In the genomic region with DNA sequence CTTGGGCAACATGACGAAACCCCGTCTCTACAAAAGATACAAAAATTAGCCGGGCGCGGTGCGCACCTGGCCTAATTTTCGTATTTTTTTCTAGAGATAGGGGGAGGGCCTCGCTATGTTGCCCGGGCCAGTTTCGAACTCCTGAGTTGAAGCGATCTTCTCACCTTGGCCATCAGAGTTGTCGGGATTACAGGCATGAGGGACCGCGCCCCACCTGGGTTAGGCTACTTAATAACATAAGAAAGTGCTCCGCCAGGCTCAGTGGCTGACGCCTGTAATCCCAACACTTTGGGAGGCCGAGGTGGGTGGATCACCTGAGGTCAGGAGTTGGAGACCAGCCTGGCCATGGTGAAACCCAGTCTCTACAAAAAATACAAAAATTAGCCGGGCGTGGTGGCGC, we compare ENCODE assay signal across 8 cellular contexts.
A peak's percentile ranks its signal among the peaks of the same experiment; 100 is the strongest.
DNase-seq lines count a peak whose midpoint lies in the region; ATAC-seq and TF ChIP-seq lines count a peak whose summit lies in the region.
"Not testable (repeated sequence)": the region's sequence is repeated elsewhere in the genome, so short reads cannot be mapped to it uniquely, and the experiment has no call there.

No MANE protein-coding gene starts in this region.

- not testable (repeated sequence) for ATAC-seq in left lung

- not testable (repeated sequence) for H3K27me3 Mint-ChIP-seq in CD4-positive, alpha-beta memory T cell

- not testable (repeated sequence) for H3K36me3 Mint-ChIP-seq in CD4-positive, alpha-beta memory T cell

- 92 to 98% methylated on average over 5 to 8 of the region's 20 CpGs for WGBS in esophagus squamous epithelium, 2 donors
- 65 to 77% methylated on average over 20 of the region's 20 CpGs for WGBS in testis, 2 donors

- H4K20me1 ChIP-seq in KMS-11 (ENCODE audit: insufficient read depth); osteoblast (ENCODE audit: insufficient read depth, low read length): not testable (repeated sequence)

- in situ Hi-C loops in astrocyte of the cerebellum (cut with HindIII; ENCODE audit: low sequenced_read_pairs), result not testable (repeated sequence)

- not testable (repeated sequence) for H3K4me3 ChIP-seq in CD4-positive, alpha-beta memory T cell (ENCODE audit: low read length in 2 of 2); KMS-11 (IDR thresholded peaks at IDR 0.05; ENCODE audit: insufficient read depth, low read depth, low read length)
- H3K4me3 ChIP-seq in WI38 (ENCODE audit: low read depth, low read length) (peak overlapping the region; percentile 81), astrocyte of the cerebellum (ENCODE audit: low read depth, low read length) (peak overlapping the region; percentile 76), esophagus squamous epithelium (peak overlapping the region in 3 of 4 donors; percentile 80 to 96 (median 95)), left lung (peak overlapping the region; percentile 88 to 96), osteoblast (ENCODE audit: insufficient read depth, low read length) (peak overlapping the region; percentile 84), testis (peak overlapping the region; percentile 85 to 95)

- H3K9me3 ChIP-seq in CD4-positive, alpha-beta memory T cell (ENCODE audit: control insufficient read depth in 1 of 2, low read length in 2 of 2); esophagus squamous epithelium; left lung; osteoblast (ENCODE audit: low read depth, low read length); testis: not testable (repeated sequence)

- POLR2A ChIA-PET in CD4-positive, alpha-beta memory T cell (lab: Charles Lee; ENCODE audit: partially characterized antibody), result not testable (repeated sequence)

- peak overlapping the region; percentile 93 for H3K9ac ChIP-seq in KMS-11

- H3K36me3 ChIP-seq in CD4-positive, alpha-beta memory T cell (ENCODE audit: insufficient read depth, low read length); KMS-11 (ENCODE audit: insufficient read depth); esophagus squamous epithelium; left lung; osteoblast (ENCODE audit: insufficient read depth, low read length); testis (ENCODE audit: low read depth, missing control alignments): not testable (repeated sequence)

- not testable (repeated sequence) for TF ChIP-seq CTCF in KMS-11 (conservative IDR thresholded peaks at IDR 0.05; ENCODE audit: low read depth, low read length); WI38 (IDR thresholded peaks at IDR 0.05; ENCODE audit: low read depth, low read length); astrocyte of the cerebellum (IDR thresholded peaks at IDR 0.05; ENCODE audit: low read depth, low read length, missing control alignments); esophagus squamous epithelium (IDR thresholded peaks at IDR 0.05); left lung (IDR thresholded peaks at IDR 0.05); osteoblast (IDR thresholded peaks at IDR 0.05; ENCODE audit: extremely low read depth, low read depth, low read length); testis (IDR thresholded peaks at IDR 0.05)

- H2AFZ ChIP-seq in KMS-11 (ENCODE audit: low read depth), result peak overlapping the region; percentile 98
- H2AFZ ChIP-seq in osteoblast (ENCODE audit: low read length), result peak overlapping the region; percentile 90

- DNase-seq in CD4-positive, alpha-beta memory T cell; astrocyte of the cerebellum (ENCODE audit: low read depth); esophagus squamous epithelium (lab: John Stamatoyannopoulos, UW); left lung; osteoblast (ENCODE audit: insufficient read length, low spot score, missing footprints): not testable (repeated sequence)
- DNase-seq in testis, result peak; percentile 18

- intact Hi-C loops in CD4-positive, alpha-beta memory T cell (cut with micrococcal nuclease); esophagus squamous epithelium (cut with DNase I); left lung (cut with DNase I); testis (cut with DNase I; ENCODE audit: low total_unique reads): not testable (repeated sequence)

- H3K4me1 ChIP-seq in CD4-positive, alpha-beta memory T cell (ENCODE audit: insufficient read depth, low read length); KMS-11 (ENCODE audit: low read depth, poor library complexity, severe bottlenecking); osteoblast (ENCODE audit: insufficient read depth, low read length); testis: not testable (repeated sequence)
- H3K4me1 ChIP-seq in esophagus squamous epithelium (peaks cover 0 to 26% (median 6%) of the 10 kb centered on the region in 3 donors), left lung (peaks cover 0 to 15% of the 10 kb centered on the region in 2 donors)

- not testable (repeated sequence) for H3K27me3 ChIP-seq in CD4-positive, alpha-beta memory T cell (ENCODE audit: insufficient read depth, low read length); KMS-11 (ENCODE audit: insufficient read depth, low read depth); esophagus squamous epithelium; left lung; osteoblast (ENCODE audit: insufficient read depth, low read length); testis

- H3K79me2 ChIP-seq in KMS-11 (ENCODE audit: insufficient read depth, low read depth), result peaks cover 27% of the 10 kb centered on the region
- H3K79me2 ChIP-seq in osteoblast (ENCODE audit: insufficient read depth, low read length), result peaks cover 22% of the 10 kb centered on the region

- peaks cover 6 to 17% (median 11%) of the 10 kb centered on the region in 4 donors for H3K4me1 Mint-ChIP-seq in CD4-positive, alpha-beta memory T cell

- TF ChIP-seq POLR2A in esophagus squamous epithelium (IDR thresholded peaks at IDR 0.05); testis (IDR thresholded peaks at IDR 0.05): not testable (repeated sequence)

- H3K27ac ChIP-seq in CD4-positive, alpha-beta memory T cell (ENCODE audit: low read depth, low read length), result peak overlapping the region; percentile 87
- peak overlapping the region; percentile 91; the same call in 1 of the 2 replicates for H3K27ac ChIP-seq in KMS-11
- H3K27ac ChIP-seq in esophagus squamous epithelium, result peak overlapping the region; percentile 90 to 97 (median 95)
- H3K27ac ChIP-seq in left lung, result peak overlapping the region in 1 of 2 donors; percentile 94
- H3K27ac ChIP-seq in osteoblast (ENCODE audit: low read depth, low read length), result peak overlapping the region; percentile 97
- peak overlapping the region; percentile 87 to 90 for H3K27ac ChIP-seq in testis

- H3K4me2 ChIP-seq in KMS-11, result peak overlapping the region; percentile 59
- peak overlapping the region; percentile 79 for H3K4me2 ChIP-seq in osteoblast (ENCODE audit: insufficient read depth, low read length)

- H3K9me3 Mint-ChIP-seq in CD4-positive, alpha-beta memory T cell, result not testable (repeated sequence)

- peak overlapping the region in 7 of 8 donors; percentile 93 to 98 (median 96) for H3K4me3 Mint-ChIP-seq in CD4-positive, alpha-beta memory T cell

- peak overlapping the region in 6 of 7 donors; percentile 99 for H3K27ac Mint-ChIP-seq in CD4-positive, alpha-beta memory T cell

- CTCF ChIA-PET in CD4-positive, alpha-beta memory T cell (lab: Charles Lee; ENCODE audit: partially characterized antibody), result not testable (repeated sequence)
